1 cellular context compared by ENCODE assay signal in the genomic region with DNA sequence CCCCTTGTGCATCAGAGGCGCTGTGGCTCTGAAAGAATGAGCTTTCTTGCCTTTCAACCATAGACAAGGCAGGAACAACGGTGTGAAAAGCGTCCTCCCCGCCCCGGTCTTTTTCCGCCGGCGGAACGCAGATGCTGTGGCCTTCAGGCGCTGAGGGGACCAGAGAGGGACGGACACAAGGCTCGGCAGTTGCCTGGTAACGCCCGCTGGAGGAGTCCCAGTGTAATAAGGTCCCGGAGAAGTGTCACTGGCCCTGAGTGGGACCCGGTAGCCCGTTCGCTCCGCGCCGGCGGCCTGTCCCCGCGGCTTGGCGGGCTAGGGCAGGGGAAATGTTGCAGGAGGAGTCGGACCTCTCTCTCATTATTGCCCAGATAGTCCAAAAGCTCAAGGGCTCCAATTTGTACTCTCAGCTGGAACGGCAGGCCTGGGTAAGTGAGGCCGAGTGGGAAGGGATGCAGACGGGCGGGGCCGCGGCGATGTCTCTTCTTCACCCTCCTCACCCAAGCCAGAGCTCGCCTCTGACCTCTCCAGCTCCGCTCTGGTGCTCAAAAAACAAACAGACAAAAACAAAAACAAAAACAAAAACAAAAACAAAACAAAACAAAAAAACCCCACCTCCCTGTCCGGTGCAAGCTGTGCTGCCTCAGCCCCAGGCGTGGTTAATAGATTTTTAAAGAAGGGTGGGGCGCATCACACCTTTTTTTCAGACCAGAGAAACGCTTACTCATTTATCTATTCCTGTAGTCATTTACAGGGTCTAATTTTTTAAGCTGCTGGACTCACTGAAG.
A peak's percentile ranks its signal among the peaks of the same experiment; 100 is the strongest.
TF ChIP-seq lines count a peak whose summit lies in the region.

A gene with protein sequence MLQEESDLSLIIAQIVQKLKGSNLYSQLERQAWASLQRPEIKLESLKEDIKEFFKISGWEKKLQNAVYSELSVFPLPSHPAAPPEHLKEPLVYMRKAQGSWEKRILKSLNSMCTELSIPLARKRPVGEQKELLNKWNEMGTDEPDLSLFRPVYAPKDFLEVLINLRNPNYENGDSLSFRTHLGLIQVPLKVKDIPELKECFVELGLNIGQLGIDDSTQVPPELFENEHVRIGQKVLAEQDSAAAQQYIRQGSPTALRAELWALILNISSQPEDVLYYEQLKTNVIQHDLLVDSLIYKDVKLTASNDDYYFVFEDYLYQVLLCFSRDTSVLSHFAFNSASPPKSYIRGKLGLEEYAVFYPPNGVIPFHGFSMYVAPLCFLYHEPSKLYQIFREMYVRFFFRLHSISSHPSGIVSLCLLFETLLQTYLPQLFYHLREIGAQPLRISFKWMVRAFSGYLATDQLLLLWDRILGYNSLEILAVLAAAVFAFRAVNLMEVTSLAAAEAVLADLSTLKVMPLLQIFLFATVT (plus strand): TSS at position 220 of the 788 bp plus-strand sequence. CDS start 110 bp downstream, at position 330.

TF ChIP-seq in K562, 482 proteins besides CTCF, POLR2A, EP300 and RAD21 (continued from another document and continues in another):
- no peak for TF ChIP-seq MXD1 (CRISPR knock-in tag; IDR thresholded peaks at IDR 0.05; ENCODE audit: borderline replicate concordance, poor library complexity, severe bottlenecking)
- TF ChIP-seq ADNP (tag; IDR thresholded peaks at IDR 0.05) = no peak
- peak; percentile 93 for TF ChIP-seq ZBTB40 (IDR thresholded peaks at IDR 0.05)
- TF ChIP-seq ZBTB40 (CRISPR knock-in tag; IDR thresholded peaks at IDR 0.05) = no peak
- TF ChIP-seq ZNF75A (CRISPR knock-in tag; IDR thresholded peaks at IDR 0.05) = no peak
- peak; percentile 77; the same call in 1 of the 2 replicates for TF ChIP-seq GTF2E2 (tag; IDR thresholded peaks at IDR 0.05)
- peak; percentile 61 to 90 for TF ChIP-seq MAZ (CRISPR knock-in tag; conservative IDR thresholded peaks at IDR 0.05 in 1 of 2, IDR thresholded peaks at IDR 0.05 in 1 of 2)
- no peak for TF ChIP-seq RBM39 (optimal IDR thresholded peaks at IDR 0.05; ENCODE audit: low read depth, low read length)
- no peak for TF ChIP-seq ZNF431 (CRISPR knock-in tag; IDR thresholded peaks at IDR 0.05)
- TF ChIP-seq CEBPG (CRISPR knock-in tag; IDR thresholded peaks at IDR 0.05) = no peak
- TF ChIP-seq CEBPG (tag; conservative IDR thresholded peaks at IDR 0.05 in 1 of 2, IDR thresholded peaks at IDR 0.05 in 1 of 2) = no peak
- no peak for TF ChIP-seq BACH1 (tag; IDR thresholded peaks at IDR 0.05)
- TF ChIP-seq ZNF77 (CRISPR knock-in tag; IDR thresholded peaks at IDR 0.05) = no peak
- peak; percentile 56; the same call in 1 of the 2 replicates for TF ChIP-seq ESRRA (IDR thresholded peaks at IDR 0.05; ENCODE audit: borderline replicate concordance, low read depth)
- TF ChIP-seq, protein P1, sequence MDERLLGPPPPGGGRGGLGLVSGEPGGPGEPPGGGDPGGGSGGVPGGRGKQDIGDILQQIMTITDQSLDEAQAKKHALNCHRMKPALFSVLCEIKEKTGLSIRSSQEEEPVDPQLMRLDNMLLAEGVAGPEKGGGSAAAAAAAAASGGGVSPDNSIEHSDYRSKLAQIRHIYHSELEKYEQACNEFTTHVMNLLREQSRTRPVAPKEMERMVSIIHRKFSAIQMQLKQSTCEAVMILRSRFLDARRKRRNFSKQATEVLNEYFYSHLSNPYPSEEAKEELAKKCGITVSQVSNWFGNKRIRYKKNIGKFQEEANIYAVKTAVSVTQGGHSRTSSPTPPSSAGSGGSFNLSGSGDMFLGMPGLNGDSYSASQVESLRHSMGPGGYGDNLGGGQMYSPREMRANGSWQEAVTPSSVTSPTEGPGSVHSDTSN (CRISPR knock-in tag; IDR thresholded peaks at IDR 0.05; ENCODE audit: low read depth) = no peak
- TF ChIP-seq, protein P1 (tag; conservative IDR thresholded peaks at IDR 0.05; ENCODE audit: low read depth) = 0 out of 2 replicates have a peak, but pooled peaks have one; percentile 14
- no peak for TF ChIP-seq ZNF551 (CRISPR knock-in tag; IDR thresholded peaks at IDR 0.05)
- no peak for TF ChIP-seq ZNF449 (CRISPR knock-in tag; IDR thresholded peaks at IDR 0.05)
- no peak for TF ChIP-seq ZNF133 (CRISPR knock-in tag; IDR thresholded peaks at IDR 0.05)
- no peak for TF ChIP-seq HLTF (IDR thresholded peaks at IDR 0.05)
- peak; percentile 49 to 72; a peak in 2 of 4 replicates for TF ChIP-seq TBL1XR1 (IDR thresholded peaks at IDR 0.05; ENCODE audit: low read length in 2 of 2)
- no peak for TF ChIP-seq KAT2B (IDR thresholded peaks at IDR 0.05; ENCODE audit: low read depth, low read length)
- TF ChIP-seq PCBP2 (IDR thresholded peaks at IDR 0.05; ENCODE audit: low read depth, low read length, poor library complexity, severe bottlenecking) = no peak
- TF ChIP-seq EP400 (IDR thresholded peaks at IDR 0.05) = peak; percentile 38
- TF ChIP-seq SMAD2 (IDR thresholded peaks at IDR 0.05; ENCODE audit: low read depth, low read length) = no peak
- TF ChIP-seq ZNF609 (CRISPR knock-in tag; IDR thresholded peaks at IDR 0.05; ENCODE audit: borderline replicate concordance) = 0 out of 2 replicates have a peak, but pooled peaks have one; percentile 11
- peak in 1 of 2 experiments; percentile 83; a peak in 2 of 4 replicates for TF ChIP-seq ZNF639 (CRISPR knock-in tag; conservative IDR thresholded peaks at IDR 0.05 in 1 of 2, IDR thresholded peaks at IDR 0.05 in 1 of 2)
- TF ChIP-seq HNRNPUL1 (IDR thresholded peaks at IDR 0.05; ENCODE audit: low read length) = no peak
- no peak for TF ChIP-seq KDM5B (IDR thresholded peaks at IDR 0.05; ENCODE audit: insufficient replicate concordance, low read depth, low read length)
- no peak for TF ChIP-seq ZNF785 (CRISPR knock-in tag; IDR thresholded peaks at IDR 0.05)
- TF ChIP-seq JUND (IDR thresholded peaks at IDR 0.05; ENCODE audit: borderline replicate concordance, low read depth, low read length) = peak; percentile 74
- TF ChIP-seq JUND (tag; IDR thresholded peaks at IDR 0.05; ENCODE audit: borderline replicate concordance, low read depth, low read length) = peak; percentile 63; the same call in 2 of the 3 replicates
